Comparison of ENCODE assay signal across 20 cellular contexts in genomic region chr6:234706-235372, GRCh38. TPM values are rescaled to one million over a fixed set of nuclear protein-coding genes. Genes with fewer than 3 reads are reported as not detected.
DNase-seq lines count a peak whose midpoint lies in the region; ATAC-seq and TF ChIP-seq lines count a peak whose summit lies in the region.
"Had no signal": no experiment of that assay in that cellular context is flagged by ENCODE, and none has a peak within 500 bp of the region (broad histone marks: within the 10 kb centered on the region; RNA-seq: fewer than 3 reads in every experiment).

No MANE protein-coding gene starts in this region.

- CTCF ChIA-PET in activated CD4-positive, alpha-beta T cell treated with anti-CD3 and anti-CD28 coated beads, Interleukin-2, amount 10 ng/mL, durations not matched to agents 7 days and 5 days (lab: Charles Lee), result interaction anchor here (1.3 to 2.0 kb wide), 2 partner anchors 11 to 47 kb away, joined by 6 to 10 read pairs; no protein-coding TSS in a partner anchor

- intact Hi-C loops in activated T-helper 1 cell treated with anti-CD3 and anti-CD28 coated beads, Interleukin-12 subunit alpha, Interleukin-12 subunit beta, Interleukin-2, Interleukin-4 antibody, amounts not matched to agents 30 ng/mL and 10 ng/mL and 1 ng/mL, durations not matched to agents 14 hours and 24 hours and 36 hours (cut with micrococcal nuclease), result no loop called here
- intact Hi-C loops in natural killer cell (cut with micrococcal nuclease), result loop anchor here (5.0 kb wide), 1 partner anchor 102 kb away; no protein-coding TSS in a partner anchor
- intact Hi-C loops in upper lobe of right lung (cut with DNase I), result no loop called here

- no peak for ATAC-seq in natural killer cell
- ATAC-seq in GM19023 (IDR thresholded peaks at IDR 0.05; ENCODE audit: unreplicated experiment), result no peak
- no peak for ATAC-seq in upper lobe of right lung
- ATAC-seq: lower lobe of right lung had no signal

- no peak overlapping the region for H3K4me3 ChIP-seq in upper lobe of right lung
- H3K4me3 ChIP-seq: HAP-1, prostate gland had no signal

- no peaks in the 10 kb centered on the region for H3K36me3 ChIP-seq in upper lobe of right lung
- H3K36me3 ChIP-seq: brain microvascular endothelial cell, esophagus muscularis mucosa, HAP-1, lower lobe of right lung, prostate gland had no signal

- peaks cover 8% of the 10 kb centered on the region for H3K4me1 ChIP-seq in upper lobe of right lung
- H3K4me1 ChIP-seq: HAP-1, prostate gland had no signal

- TF ChIP-seq CTCF in GM12873 (IDR thresholded peaks at IDR 0.05; ENCODE audit: insufficient read depth, low read depth, low read length, missing control alignments) (peak; percentile 29), natural killer cell (IDR thresholded peaks at IDR 0.05) (no peak), upper lobe of right lung (IDR thresholded peaks at IDR 0.05) (no peak)

- no peak for DNase-seq in activated CD4-positive, alpha-beta T cell treated with anti-CD3 and anti-CD28 coated beads, Interleukin-2, amount 10 ng/mL, durations not matched to agents 7 days and 5 days
- DNase-seq in activated CD4-positive, alpha-beta T cell treated with anti-CD3 and anti-CD28 coated beads, Interleukin-2, amount 50 U/mL, for 4 hours, result no peak
- DNase-seq in activated T-helper 1 cell treated with anti-CD3 and anti-CD28 coated beads, Interleukin-12 subunit alpha, Interleukin-12 subunit beta, Interleukin-2, Interleukin-4 antibody, amounts not matched to agents 30 ng/mL and 10 ng/mL and 1 ng/mL, durations not matched to agents 14 hours and 24 hours and 36 hours (ENCODE audit: low spot score), result no peak
- DNase-seq in natural killer cell (no peak), upper lobe of right lung (no peak), NCI-H748 treated with DMSO at 0.1 percent for 48 hours (lab: John Stamatoyannopoulos, UW) (no peak)
- DNase-seq: activated CD4-positive, alpha-beta T cell treated with anti-CD3 and anti-CD28 coated beads for 48 hours; activated gamma-delta T cell treated with Interleukin-2 at 50 U/mL for 16 hours; brain microvascular endothelial cell; dermis blood vessel endothelial cell; lower lobe of right lung; NCI-H1930; SIG-M5; stimulated activated naive CD4-positive, alpha-beta T cell treated with Interleukin-2 at 50 U/mL for 16 hours; T-helper 9 cell had no signal

- H3K9me3 ChIP-seq in upper lobe of right lung, result no peaks in the 10 kb centered on the region
- H3K9me3 ChIP-seq: esophagus muscularis mucosa, HAP-1, lower lobe of right lung, prostate gland had no signal

- no peaks in the 10 kb centered on the region for H3K9me3 Mint-ChIP-seq in activated CD4-positive, alpha-beta T cell treated with anti-CD3 and anti-CD28 coated beads, Interleukin-2, amount 10 ng/mL, durations not matched to agents 7 days and 5 days
- H3K9me3 Mint-ChIP-seq in activated T-helper 1 cell treated with anti-CD3 and anti-CD28 coated beads, Interleukin-12 subunit alpha, Interleukin-12 subunit beta, Interleukin-2, Interleukin-4 antibody, amounts not matched to agents 30 ng/mL and 10 ng/mL and 1 ng/mL, durations not matched to agents 14 hours and 24 hours and 36 hours, result no peaks in the 10 kb centered on the region
- no peaks in the 10 kb centered on the region for H3K9me3 Mint-ChIP-seq in natural killer cell

- H3K36me3 Mint-ChIP-seq in activated CD4-positive, alpha-beta T cell treated with anti-CD3 and anti-CD28 coated beads, Interleukin-2, amount 10 ng/mL, durations not matched to agents 7 days and 5 days (ENCODE audit: low read depth), result peaks cover 1% of the 10 kb centered on the region
- H3K36me3 Mint-ChIP-seq in activated T-helper 1 cell treated with anti-CD3 and anti-CD28 coated beads, Interleukin-12 subunit alpha, Interleukin-12 subunit beta, Interleukin-2, Interleukin-4 antibody, amounts not matched to agents 30 ng/mL and 10 ng/mL and 1 ng/mL, durations not matched to agents 14 hours and 24 hours and 36 hours (ENCODE audit: low read depth), result peaks cover 2% of the 10 kb centered on the region
- no peaks in the 10 kb centered on the region for H3K36me3 Mint-ChIP-seq in natural killer cell

- no peaks in the 10 kb centered on the region for H3K27me3 ChIP-seq in upper lobe of right lung
- H3K27me3 ChIP-seq: brain microvascular endothelial cell, esophagus muscularis mucosa had no signal

- no peaks in the 10 kb centered on the region for H3K27me3 Mint-ChIP-seq in activated CD4-positive, alpha-beta T cell treated with anti-CD3 and anti-CD28 coated beads, Interleukin-2, amount 10 ng/mL, durations not matched to agents 7 days and 5 days
- H3K27me3 Mint-ChIP-seq in activated T-helper 1 cell treated with anti-CD3 and anti-CD28 coated beads, Interleukin-12 subunit alpha, Interleukin-12 subunit beta, Interleukin-2, Interleukin-4 antibody, amounts not matched to agents 30 ng/mL and 10 ng/mL and 1 ng/mL, durations not matched to agents 14 hours and 24 hours and 36 hours (ENCODE audit: insufficient read depth), result no peaks in the 10 kb centered on the region
- no peaks in the 10 kb centered on the region for H3K27me3 Mint-ChIP-seq in natural killer cell (ENCODE audit: low read depth in 2 of 2)

- H3K4me3 Mint-ChIP-seq in activated CD4-positive, alpha-beta T cell treated with anti-CD3 and anti-CD28 coated beads, Interleukin-2, amount 10 ng/mL, durations not matched to agents 7 days and 5 days, result no peak overlapping the region
- H3K4me3 Mint-ChIP-seq in activated T-helper 1 cell treated with anti-CD3 and anti-CD28 coated beads, Interleukin-12 subunit alpha, Interleukin-12 subunit beta, Interleukin-2, Interleukin-4 antibody, amounts not matched to agents 30 ng/mL and 10 ng/mL and 1 ng/mL, durations not matched to agents 14 hours and 24 hours and 36 hours, result no peak overlapping the region
- H3K4me3 Mint-ChIP-seq in natural killer cell, result peak overlapping the region; percentile 75

- POLR2A ChIA-PET in activated CD4-positive, alpha-beta T cell treated with anti-CD3 and anti-CD28 coated beads, Interleukin-2, amount 10 ng/mL, durations not matched to agents 7 days and 5 days (lab: Charles Lee), result no interaction called here

- H3K27ac ChIP-seq in upper lobe of right lung, result no peak overlapping the region
- H3K27ac ChIP-seq: brain microvascular endothelial cell had no signal

- peak overlapping the region; percentile 89 for H3K27ac Mint-ChIP-seq in activated CD4-positive, alpha-beta T cell treated with anti-CD3 and anti-CD28 coated beads, Interleukin-2, amount 10 ng/mL, durations not matched to agents 7 days and 5 days
- peak overlapping the region; percentile 26 for H3K27ac Mint-ChIP-seq in activated T-helper 1 cell treated with anti-CD3 and anti-CD28 coated beads, Interleukin-12 subunit alpha, Interleukin-12 subunit beta, Interleukin-2, Interleukin-4 antibody, amounts not matched to agents 30 ng/mL and 10 ng/mL and 1 ng/mL, durations not matched to agents 14 hours and 24 hours and 36 hours
- peak overlapping the region; percentile 73 to 86 for H3K27ac Mint-ChIP-seq in natural killer cell

- peaks cover 57% of the 10 kb centered on the region for H3K4me1 Mint-ChIP-seq in activated CD4-positive, alpha-beta T cell treated with anti-CD3 and anti-CD28 coated beads, Interleukin-2, amount 10 ng/mL, durations not matched to agents 7 days and 5 days
- H3K4me1 Mint-ChIP-seq in activated T-helper 1 cell treated with anti-CD3 and anti-CD28 coated beads, Interleukin-12 subunit alpha, Interleukin-12 subunit beta, Interleukin-2, Interleukin-4 antibody, amounts not matched to agents 30 ng/mL and 10 ng/mL and 1 ng/mL, durations not matched to agents 14 hours and 24 hours and 36 hours (ENCODE audit: low read depth), result peaks cover 67% of the 10 kb centered on the region
- peaks cover 23 to 24% of the 10 kb centered on the region in 2 donors for H3K4me1 Mint-ChIP-seq in natural killer cell

RNA-seq across cellular contexts. Expression of gene DUSP22, which starts 57.4 kb away (rescaled TPM):
- 10 to 100 TPM; 35.3 to 36.7 TPM for total RNA-seq in activated CD4-positive, alpha-beta T cell treated with anti-CD3 and anti-CD28 coated beads, Interleukin-2, amount 10 ng/mL, durations not matched to agents 7 days and 5 days
- total RNA-seq in activated T-helper 1 cell treated with anti-CD3 and anti-CD28 coated beads, Interleukin-12 subunit alpha, Interleukin-12 subunit beta, Interleukin-2, Interleukin-4 antibody, amounts not matched to agents 30 ng/mL and 10 ng/mL and 1 ng/mL, durations not matched to agents 14 hours and 24 hours and 36 hours, result 22.0 and 22.1 TPM in 2 replicates
- total RNA-seq in natural killer cell, result 10 to 100 TPM; 50.4 to 61.5 (median 56.6) TPM
- 61.2 TPM for total RNA-seq in upper lobe of right lung

Comparison
In these comparisons a context has a peak if more than half of its experiments do, and no peak if none do; other contexts are left out.
1. H3K27ac Mint-ChIP-seq: peak in every context shown above with its lines; median percentile 89 in activated CD4-positive, alpha-beta T cell treated with anti-CD3 and anti-CD28 coated beads, Interleukin-2, amount 10 ng/mL, durations not matched to agents 7 days and 5 days; 80 in natural killer cell; 26 in activated T-helper 1 cell treated with anti-CD3 and anti-CD28 coated beads, Interleukin-12 subunit alpha, Interleukin-12 subunit beta, Interleukin-2, Interleukin-4 antibody, amounts not matched to agents 30 ng/mL and 10 ng/mL and 1 ng/mL, durations not matched to agents 14 hours and 24 hours and 36 hours.